In genomic region chr12:67052981-67053380, GRCh38 we compare ENCODE assay signal across 19 cellular contexts.
"Had no signal": no experiment of that assay in that cellular context is flagged by ENCODE, and none has a peak within 500 bp of the region (broad histone marks: within the 10 kb centered on the region; RNA-seq: fewer than 3 reads in every experiment).

No MANE protein-coding gene starts in this region.

- H3K4me1 ChIP-seq: adrenal gland, body of pancreas, colonic mucosa, suprapubic skin had no signal

- H3K4me1 Mint-ChIP-seq: activated CD8-positive, alpha-beta memory T cell treated with anti-CD3 and anti-CD28 coated beads, Interleukin-2, amount 10 ng/mL, durations not matched to agents 7 days and 5 days had no signal

- H3K27ac ChIP-seq: adrenal gland, body of pancreas, colonic mucosa, hepatocyte, suprapubic skin, WERI-Rb-1 had no signal

- DNase-seq: activated CD4-positive, alpha-beta T cell treated with anti-CD3 and anti-CD28 coated beads, Interleukin-2, amount 50 U/mL, for 48 hours; activated CD8-positive, alpha-beta memory T cell treated with anti-CD3 and anti-CD28 coated beads, Interleukin-2, amount 10 ng/mL, durations not matched to agents 7 days and 5 days; activated effector memory CD4-positive, alpha-beta T cell treated with Interleukin-2 at 50 U/mL for 16 hours; activated naive CD4-positive, alpha-beta T cell treated with anti-CD3 and anti-CD28 coated beads, Interleukin-2, amount 50 U/mL, for 16 hours; activated T-cell treated with anti-CD3 and anti-CD28 coated beads, Interleukin-2, amount 50 U/mL, for 1 hour; adrenal gland; body of pancreas; central memory CD4-positive, alpha-beta T cell; colonic mucosa; nephron progenitor cell; occipital lobe; right cardiac atrium; WERI-Rb-1 had no signal

- H3K27me3 ChIP-seq: adrenal gland, body of pancreas, colonic mucosa, hepatocyte, suprapubic skin had no signal

- ATAC-seq: activated CD8-positive, alpha-beta memory T cell treated with anti-CD3 and anti-CD28 coated beads, Interleukin-2, amount 10 ng/mL, durations not matched to agents 7 days and 5 days; body of pancreas; esophagus mucosa; right cardiac atrium had no signal

- H3K36me3 ChIP-seq: adrenal gland, colonic mucosa, suprapubic skin had no signal

- H3K4me2 ChIP-seq: hepatocyte had no signal

- H3K4me3 Mint-ChIP-seq: activated CD8-positive, alpha-beta memory T cell treated with anti-CD3 and anti-CD28 coated beads, Interleukin-2, amount 10 ng/mL, durations not matched to agents 7 days and 5 days; nephron progenitor cell; stimulated activated naive CD8-positive, alpha-beta T cell treated with anti-CD3 and anti-CD28 coated beads, Interleukin-15, Interleukin-2, amounts not matched to agents 100 ng/mL and 50 ng/mL, for 24 hours; type B pancreatic cell had no signal

- H3K27ac Mint-ChIP-seq: activated CD8-positive, alpha-beta memory T cell treated with anti-CD3 and anti-CD28 coated beads, Interleukin-2, amount 10 ng/mL, durations not matched to agents 7 days and 5 days; nephron progenitor cell; progenitor cell of endocrine pancreas; stimulated activated naive CD8-positive, alpha-beta T cell treated with anti-CD3 and anti-CD28 coated beads, Interleukin-15, Interleukin-2, amounts not matched to agents 100 ng/mL and 50 ng/mL, for 24 hours; type B pancreatic cell had no signal

- H3K36me3 Mint-ChIP-seq: activated CD8-positive, alpha-beta memory T cell treated with anti-CD3 and anti-CD28 coated beads, Interleukin-2, amount 10 ng/mL, durations not matched to agents 7 days and 5 days; type B pancreatic cell had no signal

- H3K4me3 ChIP-seq: adrenal gland, body of pancreas, colonic mucosa, hepatocyte, suprapubic skin had no signal

- H2AFZ ChIP-seq: hepatocyte had no signal

- H3K27me3 Mint-ChIP-seq: progenitor cell of endocrine pancreas, type B pancreatic cell had no signal

- H3K9me3 ChIP-seq: adrenal gland, body of pancreas, colonic mucosa, suprapubic skin had no signal

- H3K9me3 Mint-ChIP-seq: nephron progenitor cell; stimulated activated naive CD8-positive, alpha-beta T cell treated with anti-CD3 and anti-CD28 coated beads, Interleukin-15, Interleukin-2, amounts not matched to agents 100 ng/mL and 50 ng/mL, for 24 hours; type B pancreatic cell had no signal
